In the genomic region with DNA sequence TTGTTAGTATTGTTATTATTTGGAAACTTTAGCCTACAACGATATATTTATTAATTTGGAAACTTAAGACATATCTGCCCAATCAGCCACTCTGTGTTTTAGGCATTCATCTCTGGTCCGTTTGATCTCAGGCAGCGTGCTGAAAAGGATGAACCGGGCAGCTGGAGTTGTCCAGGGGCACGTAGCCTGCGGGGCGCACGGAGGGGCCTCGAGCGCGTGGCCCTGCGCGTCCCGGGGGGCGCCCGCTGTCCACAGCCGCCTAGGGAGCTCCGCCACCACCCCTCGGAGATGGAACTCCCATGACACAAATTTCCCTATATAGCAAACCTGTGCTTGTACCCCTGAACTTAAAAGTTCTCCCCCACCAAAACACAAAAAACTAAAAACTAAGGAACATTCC, we compare ENCODE assay signal across 1 cellular context.
TF ChIP-seq lines count a peak whose summit lies in the region.

No MANE protein-coding gene starts in this region.

TF ChIP-seq in liver, 16 proteins besides CTCF, POLR2A, EP300 and RAD21 (continued from another document):
- no peak for TF ChIP-seq HNF4G (IDR thresholded peaks at IDR 0.05)
- no peak for TF ChIP-seq JUND (IDR thresholded peaks at IDR 0.05)
- TF ChIP-seq RXRA (IDR thresholded peaks at IDR 0.05) = no peak
- TF ChIP-seq, protein P1, sequence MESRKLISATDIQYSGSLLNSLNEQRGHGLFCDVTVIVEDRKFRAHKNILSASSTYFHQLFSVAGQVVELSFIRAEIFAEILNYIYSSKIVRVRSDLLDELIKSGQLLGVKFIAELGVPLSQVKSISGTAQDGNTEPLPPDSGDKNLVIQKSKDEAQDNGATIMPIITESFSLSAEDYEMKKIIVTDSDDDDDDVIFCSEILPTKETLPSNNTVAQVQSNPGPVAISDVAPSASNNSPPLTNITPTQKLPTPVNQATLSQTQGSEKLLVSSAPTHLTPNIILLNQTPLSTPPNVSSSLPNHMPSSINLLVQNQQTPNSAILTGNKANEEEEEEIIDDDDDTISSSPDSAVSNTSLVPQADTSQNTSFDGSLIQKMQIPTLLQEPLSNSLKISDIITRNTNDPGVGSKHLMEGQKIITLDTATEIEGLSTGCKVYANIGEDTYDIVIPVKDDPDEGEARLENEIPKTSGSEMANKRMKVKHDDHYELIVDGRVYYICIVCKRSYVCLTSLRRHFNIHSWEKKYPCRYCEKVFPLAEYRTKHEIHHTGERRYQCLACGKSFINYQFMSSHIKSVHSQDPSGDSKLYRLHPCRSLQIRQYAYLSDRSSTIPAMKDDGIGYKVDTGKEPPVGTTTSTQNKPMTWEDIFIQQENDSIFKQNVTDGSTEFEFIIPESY (IDR thresholded peaks at IDR 0.05) = no peak
- TF ChIP-seq EGR1 (IDR thresholded peaks at IDR 0.05; ENCODE audit: low read depth in 2 of 2) = no peak
- no peak for TF ChIP-seq HNF4A (conservative IDR thresholded peaks at IDR 0.05)
- TF ChIP-seq FOXA2 (IDR thresholded peaks at IDR 0.05) = no peak
- no peak for TF ChIP-seq YY1 (IDR thresholded peaks at IDR 0.05)
